ENCODE assay signal across 1 cellular context in genomic region chr21:44822484-44823178, GRCh38.
TF ChIP-seq lines count a peak whose summit lies in the region.

No MANE protein-coding gene starts in this region.

TF ChIP-seq in K562, 482 proteins besides CTCF, POLR2A, EP300 and RAD21 (continued from another document and continues in another):
- TF ChIP-seq TSHZ1 (CRISPR knock-in tag; IDR thresholded peaks at IDR 0.05) (no peak), ZNF354B (CRISPR knock-in tag; IDR thresholded peaks at IDR 0.05) (no peak), SAFB (IDR thresholded peaks at IDR 0.05; ENCODE audit: borderline replicate concordance, low read depth, low read length) (no peak), OTX1 (CRISPR knock-in tag; IDR thresholded peaks at IDR 0.05) (no peak), PTTG1 (tag; IDR thresholded peaks at IDR 0.05; ENCODE audit: low read depth) (no peak), UBTF (IDR thresholded peaks at IDR 0.05; ENCODE audit: borderline replicate concordance in 1 of 2, low read depth in 2 of 2, low read length in 2 of 2) (no peak), BRCA1 (IDR thresholded peaks at IDR 0.05) (no peak), BRCA1 (CRISPR knock-in tag; IDR thresholded peaks at IDR 0.05) (no peak), ATF3 (IDR thresholded peaks at IDR 0.05) (no peak), ATF3 (CRISPR knock-in tag; conservative IDR thresholded peaks at IDR 0.05) (no peak), HLTF (IDR thresholded peaks at IDR 0.05) (no peak; the same call in 1 of the 2 replicates), PPARD (CRISPR knock-in tag; IDR thresholded peaks at IDR 0.05) (no peak), RHOXF2B (CRISPR knock-in tag; conservative IDR thresholded peaks at IDR 0.05) (no peak), XRCC3 (IDR thresholded peaks at IDR 0.05) (peak; percentile 95), SNIP1 (IDR thresholded peaks at IDR 0.05; ENCODE audit: low read depth) (no peak), FOXP1 (CRISPR knock-in tag; IDR thresholded peaks at IDR 0.05) (no peak), MEF2A (IDR thresholded peaks at IDR 0.05; ENCODE audit: control insufficient read depth, low read depth, low read length) (no peak), HNRNPUL1 (IDR thresholded peaks at IDR 0.05; ENCODE audit: low read length) (no peak), CBX5 (IDR thresholded peaks at IDR 0.05; ENCODE audit: borderline replicate concordance, low read depth) (peak; percentile 98), ZNF197 (CRISPR knock-in tag; IDR thresholded peaks at IDR 0.05; ENCODE audit: low read depth) (no peak), EZH2 (IDR thresholded peaks at IDR 0.05; ENCODE audit: borderline replicate concordance, low read depth, low read length) (no peak), MTA1 (IDR thresholded peaks at IDR 0.05; ENCODE audit: borderline replicate concordance) (0 out of 2 replicates have a peak, but pooled peaks have one; percentile 11), KDM4B (IDR thresholded peaks at IDR 0.05; ENCODE audit: borderline replicate concordance in 2 of 2, low read depth in 1 of 2) (no peak), LARP7 (IDR thresholded peaks at IDR 0.05) (no peak), LCOR (CRISPR knock-in tag; IDR thresholded peaks at IDR 0.05) (no peak), ARHGAP35 (IDR thresholded peaks at IDR 0.05; ENCODE audit: partially characterized antibody) (no peak), ZSCAN32 (CRISPR knock-in tag; IDR thresholded peaks at IDR 0.05) (no peak), PML (IDR thresholded peaks at IDR 0.05; ENCODE audit: low read length) (no peak), MTA2 (IDR thresholded peaks at IDR 0.05; ENCODE audit: low read depth) (no peak), ATF1 (CRISPR knock-in tag; IDR thresholded peaks at IDR 0.05) (no peak), ATF1 (tag; IDR thresholded peaks at IDR 0.05) (no peak), SRF (CRISPR knock-in tag; IDR thresholded peaks at IDR 0.05) (no peak), ZNF696 (CRISPR knock-in tag; conservative IDR thresholded peaks at IDR 0.05) (no peak), ZNF551 (CRISPR knock-in tag; IDR thresholded peaks at IDR 0.05) (no peak), PCBP2 (IDR thresholded peaks at IDR 0.05; ENCODE audit: low read depth, low read length, poor library complexity, severe bottlenecking) (no peak), E2F8 (IDR thresholded peaks at IDR 0.05; ENCODE audit: low read depth, partially characterized antibody) (peak; percentile 34), ATF4 (CRISPR knock-in tag; IDR thresholded peaks at IDR 0.05) (no peak), ZNF583 (CRISPR knock-in tag; IDR thresholded peaks at IDR 0.05) (no peak), ZNF318 (IDR thresholded peaks at IDR 0.05; ENCODE audit: borderline replicate concordance in 1 of 2, low read depth in 1 of 2) (no peak), CCAR2 (IDR thresholded peaks at IDR 0.05; ENCODE audit: low read depth, low read length) (no peak), ZFPM2 (CRISPR knock-in tag; IDR thresholded peaks at IDR 0.05) (no peak), CREB5 (CRISPR knock-in tag; IDR thresholded peaks at IDR 0.05) (no peak), ZBTB9 (CRISPR knock-in tag; IDR thresholded peaks at IDR 0.05) (no peak), SRSF3 (IDR thresholded peaks at IDR 0.05; ENCODE audit: insufficient read depth, low read length) (no peak), TCFL5 (CRISPR knock-in tag; conservative IDR thresholded peaks at IDR 0.05) (no peak), NR3C1 (CRISPR knock-in tag; IDR thresholded peaks at IDR 0.05) (no peak), CEBPB (tag; IDR thresholded peaks at IDR 0.05) (no peak), TGIF2 (CRISPR knock-in tag; IDR thresholded peaks at IDR 0.05) (no peak)
